In the genomic region with DNA sequence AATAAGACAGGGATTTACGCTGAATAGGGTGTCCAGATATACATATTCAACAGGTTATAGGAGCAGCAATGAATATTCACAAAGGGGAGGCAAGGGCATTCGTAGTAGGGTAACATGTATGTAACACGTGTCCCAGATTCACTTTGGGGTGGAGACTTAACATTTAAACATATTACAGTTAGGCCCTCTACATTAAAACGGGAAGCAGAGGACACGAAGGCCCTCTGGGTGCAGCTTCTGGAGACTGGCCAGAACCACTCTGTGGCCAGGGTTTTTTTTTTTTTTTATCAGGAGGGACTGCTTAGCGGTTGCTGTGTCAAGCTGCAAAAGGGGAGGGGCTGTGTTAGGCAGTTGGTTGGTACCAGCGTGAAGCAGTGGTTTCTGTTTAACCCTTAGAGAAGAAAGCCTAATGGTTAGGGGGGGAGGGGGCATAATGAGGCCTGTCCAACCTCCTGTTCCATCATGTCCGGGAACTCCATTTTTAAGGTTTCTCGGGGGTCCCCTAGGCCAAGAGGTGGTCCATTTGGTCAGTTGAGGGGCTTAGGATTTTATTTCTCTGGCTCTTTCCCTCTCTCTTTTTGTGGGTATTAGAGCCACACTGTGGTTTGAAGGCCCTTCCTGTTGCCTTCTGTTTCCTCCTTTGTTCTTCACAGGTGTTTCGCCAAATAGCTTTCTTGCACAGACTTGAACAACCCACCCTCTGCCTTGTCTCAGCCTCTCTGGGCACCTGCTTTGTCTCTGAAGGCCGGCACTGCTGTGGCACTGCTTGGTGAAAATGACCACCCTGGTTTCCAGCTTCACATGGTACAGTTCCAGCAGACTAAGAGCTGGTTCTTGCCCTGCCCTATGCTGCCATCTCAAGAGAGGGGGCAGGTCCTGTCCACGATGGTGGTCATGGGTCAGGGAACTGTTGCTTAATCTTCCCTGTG, we compare ENCODE assay signal across 8 cellular contexts. TPM values are rescaled to one million over a fixed set of nuclear protein-coding genes. Genes with fewer than 3 reads are reported as not detected.
DNase-seq lines count a peak whose midpoint lies in the region; ATAC-seq and TF ChIP-seq lines count a peak whose summit lies in the region.

No MANE protein-coding gene starts in this region.

- peak overlapping the region; percentile 82 for H3K27ac Mint-ChIP-seq in dendritic cell treated with granulocyte-macrophage colony-stimulating factor and Interleukin-4, amounts not matched to agents 40 ng/mL and 50 ng/mL, for 4 days

- H3K9me3 Mint-ChIP-seq in dendritic cell treated with granulocyte-macrophage colony-stimulating factor and Interleukin-4, amounts not matched to agents 40 ng/mL and 50 ng/mL, for 4 days = no peaks in the 10 kb centered on the region

- H3K27me3 Mint-ChIP-seq in dendritic cell treated with granulocyte-macrophage colony-stimulating factor and Interleukin-4, amounts not matched to agents 40 ng/mL and 50 ng/mL, for 4 days = peaks cover 8% of the 10 kb centered on the region

- peak; percentile 59 for ATAC-seq in GM19023 (IDR thresholded peaks at IDR 0.05; ENCODE audit: unreplicated experiment)
- ATAC-seq in HG03095 (IDR thresholded peaks at IDR 0.05; ENCODE audit: unreplicated experiment) = peak; percentile 45
- ATAC-seq in omental fat pad (ENCODE audit: low FRiP score) = peak; percentile 42
- no peak for ATAC-seq in GM19328 (IDR thresholded peaks at IDR 0.05; ENCODE audit: unreplicated experiment)

- intact Hi-C loops in dendritic cell treated with granulocyte-macrophage colony-stimulating factor and Interleukin-4, amounts not matched to agents 40 ng/mL and 50 ng/mL, for 4 days (cut with micrococcal nuclease) = no loop called here

- no peak for TF ChIP-seq CTCF in omental fat pad (IDR thresholded peaks at IDR 0.05)

- H3K4me1 Mint-ChIP-seq in dendritic cell treated with granulocyte-macrophage colony-stimulating factor and Interleukin-4, amounts not matched to agents 40 ng/mL and 50 ng/mL, for 4 days (ENCODE audit: low read depth) = peaks cover 59% of the 10 kb centered on the region

- H3K4me3 Mint-ChIP-seq in dendritic cell treated with granulocyte-macrophage colony-stimulating factor and Interleukin-4, amounts not matched to agents 40 ng/mL and 50 ng/mL, for 4 days = peak overlapping the region; percentile 46

- DNase-seq in DMS53 (lab: John Stamatoyannopoulos, UW) (peak; percentile 75), NOMO-1 treated with dmso at 0.1 percent for 144 hours (lab: John Stamatoyannopoulos, UW; ENCODE audit: unreplicated experiment) (peak; percentile 78), omental fat pad (ENCODE audit: low spot score) (no peak)
- no peak for DNase-seq in activated CD4-positive, CD25-positive, alpha-beta regulatory T cell treated with anti-CD3 and anti-CD28 coated beads, Interleukin-2, amount 50 U/mL, for 72 hours

- no peaks in the 10 kb centered on the region for H3K36me3 Mint-ChIP-seq in dendritic cell treated with granulocyte-macrophage colony-stimulating factor and Interleukin-4, amounts not matched to agents 40 ng/mL and 50 ng/mL, for 4 days (ENCODE audit: low read depth)

RNA-seq across cellular contexts. Expression of gene PRF1, which starts 26.4 kb away (rescaled TPM):
- 10 to 100 TPM in 1 of 4 donors, 1 to 10 TPM in 3; 3.0 to 21.4 (median 3.6) TPM for total RNA-seq in omental fat pad

Comparison
In these comparisons a context has a peak if more than half of its experiments do, and no peak if none do; other contexts are left out.
1. DNase-seq: peak in DMS53 (single experiment) and NOMO-1 treated with dmso at 0.1 percent for 144 hours (single experiment); none in omental fat pad (single experiment) and activated CD4-positive, CD25-positive, alpha-beta regulatory T cell treated with anti-CD3 and anti-CD28 coated beads, Interleukin-2, amount 50 U/mL, for 72 hours (single experiment).